8 cellular contexts compared by ENCODE assay signal in the genomic region with DNA sequence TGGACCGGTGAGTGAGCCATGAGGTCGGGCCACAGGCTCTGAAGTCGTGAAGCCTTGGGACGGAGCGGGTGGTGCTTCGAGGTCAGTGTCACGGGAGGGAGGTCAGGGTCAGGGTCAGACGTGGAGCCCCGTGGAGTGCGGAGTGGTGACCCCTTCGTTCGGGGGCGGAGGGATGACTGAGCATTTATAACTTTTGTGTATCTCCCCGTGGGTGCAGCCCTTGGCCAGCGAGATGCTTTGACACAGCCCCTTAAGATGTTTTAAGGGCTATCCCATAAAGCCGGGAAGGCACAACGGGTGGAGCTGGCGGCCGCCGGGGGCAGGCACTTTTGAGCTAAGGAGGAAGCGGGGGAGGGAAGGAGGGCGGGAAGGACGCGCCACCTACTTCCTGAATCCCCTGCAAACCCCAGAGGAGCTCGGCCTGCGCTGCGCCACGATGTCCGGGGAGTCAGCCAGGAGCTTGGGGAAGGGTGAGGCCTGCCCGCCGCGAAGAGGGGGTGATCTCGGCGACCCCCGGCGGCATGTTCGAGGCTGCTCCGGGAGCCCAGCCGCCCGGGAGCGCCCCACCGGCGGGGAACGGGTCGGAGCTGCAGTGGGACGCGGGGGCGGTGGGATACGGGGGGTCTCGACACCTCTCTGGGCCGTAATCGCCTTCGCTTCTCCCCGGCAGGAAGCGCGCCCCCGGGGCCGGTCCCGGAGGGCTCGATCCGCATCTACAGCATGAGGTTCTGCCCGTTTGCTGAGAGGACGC. TPM values are rescaled to one million over a fixed set of nuclear protein-coding genes. Genes with fewer than 3 reads are reported as not detected.
DNase-seq lines count a peak whose midpoint lies in the region; ATAC-seq and TF ChIP-seq lines count a peak whose summit lies in the region.

TSS of gene GSTO1 (plus strand) at position 400 of the 751 bp plus-strand sequence. CDS start at position 437, 37 bp downstream.

- DNase-seq in GM19240 (ENCODE audit: insufficient read length, low spot score): peak; percentile 24
- DNase-seq in activated naive CD4-positive, alpha-beta T cell treated with Interleukin-2 at 50 U/mL for 16 hours: peak; percentile 55
- no peak for DNase-seq in foreskin keratinocyte
- peak; percentile 70 for DNase-seq in nephron progenitor cell
- no peak for DNase-seq in type B pancreatic cell (ENCODE audit: extremely low spot score, unreplicated experiment)

- peaks cover 24 to 35% (median 29%) of the 10 kb centered on the region in 11 experiments for H3K36me3 ChIP-seq in BLaER1 treated with 17β-estradiol and CSF1 and Interleukin-3, amounts not matched to agents 10 nM and 100 nM

- no peaks in the 10 kb centered on the region for H3K27me3 ChIP-seq in BLaER1 treated with 17β-estradiol and CSF1 and Interleukin-3, amounts not matched to agents 10 nM and 100 nM
- H3K27me3 ChIP-seq in foreskin keratinocyte: no peaks in the 10 kb centered on the region

- peaks cover 30 to 60% (median 39%) of the 10 kb centered on the region in 10 experiments for H3K4me1 ChIP-seq in BLaER1 treated with 17β-estradiol and CSF1 and Interleukin-3, amounts not matched to agents 10 nM and 100 nM
- H3K4me1 ChIP-seq in foreskin keratinocyte: peaks cover 28% of the 10 kb centered on the region

- peaks cover 18% of the 10 kb centered on the region for H3K36me3 Mint-ChIP-seq in nephron progenitor cell (ENCODE audit: low read depth)
- peaks cover 16% of the 10 kb centered on the region for H3K36me3 Mint-ChIP-seq in type B pancreatic cell

- peak; percentile 74 for ATAC-seq in HG03439 (IDR thresholded peaks at IDR 0.05; ENCODE audit: unreplicated experiment)
- ATAC-seq in foreskin keratinocyte: peak; percentile 65

- peak within 1 kb of the TSS; percentile 89 to 96 (median 94) for H3K27ac ChIP-seq in BLaER1 treated with 17β-estradiol and CSF1 and Interleukin-3, amounts not matched to agents 10 nM and 100 nM
- peak within 1 kb of the TSS; percentile 80 for H3K27ac ChIP-seq in foreskin keratinocyte

- no peak within 1 kb of the TSS for H3K27ac Mint-ChIP-seq in nephron progenitor cell
- H3K27ac Mint-ChIP-seq in type B pancreatic cell: peak within 1 kb of the TSS; percentile 83

- peak; percentile 87 for TF ChIP-seq POLR2A in Raji (IDR thresholded peaks at IDR 0.05; ENCODE audit: insufficient read depth, low read depth, low read length)

- no peaks in the 10 kb centered on the region for H3K9me3 ChIP-seq in BLaER1 treated with 17β-estradiol and CSF1 and Interleukin-3, amounts not matched to agents 10 nM and 100 nM (replicated peaks in 1 of 11)

- peak within 1 kb of the TSS; percentile 78 to 93 (median 88) for H3K4me2 ChIP-seq in BLaER1 treated with 17β-estradiol and CSF1 and Interleukin-3, amounts not matched to agents 10 nM and 100 nM

- peak within 1 kb of the TSS; percentile 93 to 98 (median 94) for H3K4me3 ChIP-seq in BLaER1 treated with 17β-estradiol and CSF1 and Interleukin-3, amounts not matched to agents 10 nM and 100 nM

- H3K27me3 Mint-ChIP-seq in nephron progenitor cell (ENCODE audit: low read depth, poor library complexity) (peaks cover 26% of the 10 kb centered on the region), type B pancreatic cell (peaks cover 4% of the 10 kb centered on the region)

- H3K4me1 Mint-ChIP-seq in nephron progenitor cell (peaks cover 53% of the 10 kb centered on the region), type B pancreatic cell (ENCODE audit: unreplicated experiment) (peaks cover 42% of the 10 kb centered on the region)

- H3K9me3 Mint-ChIP-seq in nephron progenitor cell (no peaks in the 10 kb centered on the region), type B pancreatic cell (no peaks in the 10 kb centered on the region)

- H3K9ac ChIP-seq in BLaER1 treated with 17β-estradiol and CSF1 and Interleukin-3, amounts not matched to agents 10 nM and 100 nM: peak within 1 kb of the TSS; percentile 94 to 99 (median 95)

- peak within 1 kb of the TSS; percentile 93 for H3K4me3 Mint-ChIP-seq in nephron progenitor cell
- H3K4me3 Mint-ChIP-seq in type B pancreatic cell: peak within 1 kb of the TSS; percentile 98

- peaks cover 12 to 41% (median 32%) of the 10 kb centered on the region in 11 experiments; a peak in 19 of 22 replicates for H4K20me1 ChIP-seq in BLaER1 treated with 17β-estradiol and CSF1 and Interleukin-3, amounts not matched to agents 10 nM and 100 nM

- peak; percentile 13 for TF ChIP-seq CTCF in foreskin keratinocyte (conservative IDR thresholded peaks at IDR 0.05)
- no peak for TF ChIP-seq CTCF in nephron progenitor cell (IDR thresholded peaks at IDR 0.05)
- TF ChIP-seq CTCF in type B pancreatic cell (conservative IDR thresholded peaks at IDR 0.05): peak; percentile 16

RNA-seq across cellular contexts. Expression of gene GSTO1, which starts in this region (rescaled TPM):
- total RNA-seq in foreskin keratinocyte (168 and 181 TPM in 2 replicates), type B pancreatic cell (ENCODE audit: low replicate concordance) (74.1 and 79.2 TPM in 2 replicates)
- polyA plus RNA-seq in foreskin keratinocyte: 277 and 291 TPM in 2 replicates

Comparison
In these comparisons a context has a peak if more than half of its experiments do, and no peak if none do; other contexts are left out.
1. DNase-seq: peak in GM19240 (single experiment), activated naive CD4-positive, alpha-beta T cell treated with Interleukin-2 at 50 U/mL for 16 hours (single experiment) and nephron progenitor cell (single experiment); none in foreskin keratinocyte (0 of 2) and type B pancreatic cell (single experiment).